Comparison of ENCODE assay signal across 10 cellular contexts in genomic region chr11:110311783-110312578, GRCh38. TPM values are rescaled to one million over a fixed set of nuclear protein-coding genes. Genes with fewer than 3 reads are reported as not detected.
A peak's percentile ranks its signal among the peaks of the same experiment; 100 is the strongest.
DNase-seq lines count a peak whose midpoint lies in the region; ATAC-seq and TF ChIP-seq lines count a peak whose summit lies in the region.
"Had no signal": no experiment of that assay in that cellular context is flagged by ENCODE, and none has a peak within 500 bp of the region (broad histone marks: within the 10 kb centered on the region; RNA-seq: fewer than 3 reads in every experiment).

No MANE protein-coding gene starts in this region.

- H3K4me3 ChIP-seq in OCI-LY7 (ENCODE audit: low read depth, low read length, poor library complexity, severe bottlenecking) (no peak overlapping the region), dorsolateral prefrontal cortex (no peak overlapping the region)
- H3K4me3 ChIP-seq: upper lobe of left lung had no signal

- H3K4me3 Mint-ChIP-seq in activated CD8-positive, alpha-beta T cell treated with anti-CD3 and anti-CD28 coated beads for 36 hours = no peak overlapping the region
- no peak overlapping the region for H3K4me3 Mint-ChIP-seq in activated CD8-positive, alpha-beta T cell treated with anti-CD3 and anti-CD28 coated beads, Interleukin-2, amount 10 ng/mL, durations not matched to agents 7 days and 5 days
- H3K4me3 Mint-ChIP-seq in endothelial cell (ENCODE audit: unreplicated experiment) = no peak overlapping the region

- no peaks in the 10 kb centered on the region for H3K36me3 ChIP-seq in OCI-LY7 (ENCODE audit: insufficient read depth, low read length)
- H3K36me3 ChIP-seq: upper lobe of left lung had no signal

- no peak for TF ChIP-seq CTCF in activated CD8-positive, alpha-beta T cell treated with anti-CD3 and anti-CD28 coated beads for 36 hours (IDR thresholded peaks at IDR 0.05)
- TF ChIP-seq CTCF in OCI-LY7 (conservative IDR thresholded peaks at IDR 0.05; ENCODE audit: low read length) (no peak), endothelial cell (IDR thresholded peaks at IDR 0.05; ENCODE audit: unreplicated experiment) (no peak), dorsolateral prefrontal cortex (IDR thresholded peaks at IDR 0.05 in 54 of 56, conservative IDR thresholded peaks at IDR 0.05 in 2 of 56; ENCODE audit: low read depth in 1 of 56, partially characterized antibody in 56 of 56) (no peak)

- ATAC-seq in activated CD8-positive, alpha-beta T cell treated with anti-CD3 and anti-CD28 coated beads for 36 hours = peak; percentile 89
- ATAC-seq in activated CD8-positive, alpha-beta T cell treated with anti-CD3 and anti-CD28 coated beads, Interleukin-2, amount 10 ng/mL, durations not matched to agents 7 days and 5 days = no peak
- ATAC-seq in GM19328 (IDR thresholded peaks at IDR 0.05; ENCODE audit: unreplicated experiment) (no peak), HG03432 (IDR thresholded peaks at IDR 0.05; ENCODE audit: unreplicated experiment) (no peak)

- H3K4me1 Mint-ChIP-seq in activated CD8-positive, alpha-beta T cell treated with anti-CD3 and anti-CD28 coated beads for 36 hours (ENCODE audit: low read depth) = peaks cover 18% of the 10 kb centered on the region
- peaks cover 4% of the 10 kb centered on the region for H3K4me1 Mint-ChIP-seq in activated CD8-positive, alpha-beta T cell treated with anti-CD3 and anti-CD28 coated beads, Interleukin-2, amount 10 ng/mL, durations not matched to agents 7 days and 5 days (ENCODE audit: low read depth)
- H3K4me1 Mint-ChIP-seq in endothelial cell (ENCODE audit: unreplicated experiment) = peaks cover 28% of the 10 kb centered on the region

- H3K36me3 Mint-ChIP-seq in activated CD8-positive, alpha-beta T cell treated with anti-CD3 and anti-CD28 coated beads for 36 hours (ENCODE audit: low read depth) = no peaks in the 10 kb centered on the region
- no peaks in the 10 kb centered on the region for H3K36me3 Mint-ChIP-seq in activated CD8-positive, alpha-beta T cell treated with anti-CD3 and anti-CD28 coated beads, Interleukin-2, amount 10 ng/mL, durations not matched to agents 7 days and 5 days (ENCODE audit: low read depth)
- no peaks in the 10 kb centered on the region for H3K36me3 Mint-ChIP-seq in endothelial cell (ENCODE audit: low read depth, unreplicated experiment)

- CTCF ChIA-PET in activated CD8-positive, alpha-beta T cell treated with anti-CD3 and anti-CD28 coated beads for 36 hours (lab: Charles Lee) = interaction anchor here (0.8 kb wide), 1 partner anchor 10 kb away, joined by 3 read pairs; no protein-coding TSS in a partner anchor
- CTCF ChIA-PET in activated CD8-positive, alpha-beta T cell treated with anti-CD3 and anti-CD28 coated beads, Interleukin-2, amount 10 ng/mL, durations not matched to agents 7 days and 5 days (lab: Charles Lee) = interaction anchor here (0.7 kb wide), 1 partner anchor 36 kb away, joined by 3 read pairs; no protein-coding TSS in a partner anchor
- CTCF ChIA-PET in OCI-LY7 (lab: Charles Lee; ENCODE audit: unreplicated experiment) = no interaction called here

- DNase-seq in activated CD8-positive, alpha-beta T cell treated with anti-CD3 and anti-CD28 coated beads for 36 hours = peak; percentile 34
- no peak for DNase-seq in activated CD8-positive, alpha-beta T cell treated with anti-CD3 and anti-CD28 coated beads, Interleukin-2, amount 10 ng/mL, durations not matched to agents 7 days and 5 days
- no peak for DNase-seq in OCI-LY7 (ENCODE audit: low spot score)
- no peak for DNase-seq in endothelial cell (ENCODE audit: low spot score)
- peak; percentile 46 for DNase-seq in smooth muscle cell of the brain vasculature (ENCODE audit: low read depth, low spot score)
- DNase-seq in dorsolateral prefrontal cortex = no peak
- DNase-seq: stimulated activated CD4-positive, alpha-beta T cell treated with anti-CD3 and anti-CD28 coated beads, Interleukin-15, amount 100 ng/mL, for 24 hours; upper lobe of left lung had no signal

- no peak overlapping the region for H3K4me2 ChIP-seq in OCI-LY7 (ENCODE audit: low read length)

- H3K79me2 ChIP-seq in OCI-LY7 (ENCODE audit: insufficient read depth, low read depth, low read length) = no peaks in the 10 kb centered on the region

- no peaks in the 10 kb centered on the region for H3K9me2 ChIP-seq in OCI-LY7 (ENCODE audit: insufficient read depth, low read length)

- H3K27ac Mint-ChIP-seq in activated CD8-positive, alpha-beta T cell treated with anti-CD3 and anti-CD28 coated beads for 36 hours = peak overlapping the region; percentile 92
- no peak overlapping the region for H3K27ac Mint-ChIP-seq in activated CD8-positive, alpha-beta T cell treated with anti-CD3 and anti-CD28 coated beads, Interleukin-2, amount 10 ng/mL, durations not matched to agents 7 days and 5 days
- H3K27ac Mint-ChIP-seq in endothelial cell (ENCODE audit: unreplicated experiment) = peak overlapping the region; percentile 77

- no peaks in the 10 kb centered on the region for H3K9me3 ChIP-seq in OCI-LY7 (ENCODE audit: low read length)
- H3K9me3 ChIP-seq: upper lobe of left lung had no signal

- POLR2A ChIA-PET in activated CD8-positive, alpha-beta T cell treated with anti-CD3 and anti-CD28 coated beads for 36 hours (lab: Charles Lee) = interaction anchor here (1.2 to 1.4 kb wide), 2 partner anchors 38 to 123 kb away, joined by 3 to 5 read pairs; no protein-coding TSS in a partner anchor
- POLR2A ChIA-PET in activated CD8-positive, alpha-beta T cell treated with anti-CD3 and anti-CD28 coated beads, Interleukin-2, amount 10 ng/mL, durations not matched to agents 7 days and 5 days (lab: Charles Lee) = interaction anchor here (0.5 kb wide), 1 partner anchor 62 kb away, joined by 3 read pairs; no protein-coding TSS in a partner anchor
- POLR2A ChIA-PET in OCI-LY7 (lab: Charles Lee) = interaction anchor here (0.6 to 2.4 kb wide), 2 partner anchors 15 to 1009 kb away, joined by 4 read pairs; partner anchors contain the start of gene RDX

- H3K4me1 ChIP-seq in OCI-LY7 (ENCODE audit: insufficient read depth, low read length, poor library complexity, severe bottlenecking) = no peaks in the 10 kb centered on the region

- no peaks in the 10 kb centered on the region for H3K27me3 ChIP-seq in dorsolateral prefrontal cortex
- H3K27me3 ChIP-seq: upper lobe of left lung had no signal

- BruUV-seq in OCI-LY7 (replicated peaks; lab: Mats Ljungman, UMichigan) = no TSS peak

- peak overlapping the region; percentile 44 for H2AFZ ChIP-seq in OCI-LY7 (ENCODE audit: low read length)

- no peaks in the 10 kb centered on the region for H3K9me3 Mint-ChIP-seq in activated CD8-positive, alpha-beta T cell treated with anti-CD3 and anti-CD28 coated beads for 36 hours
- H3K9me3 Mint-ChIP-seq in activated CD8-positive, alpha-beta T cell treated with anti-CD3 and anti-CD28 coated beads, Interleukin-2, amount 10 ng/mL, durations not matched to agents 7 days and 5 days (ENCODE audit: insufficient read depth) = no peaks in the 10 kb centered on the region
- no peaks in the 10 kb centered on the region for H3K9me3 Mint-ChIP-seq in endothelial cell (ENCODE audit: unreplicated experiment)

- H4K20me1 ChIP-seq in OCI-LY7 (ENCODE audit: insufficient read depth, low read length) = no peaks in the 10 kb centered on the region

- intact Hi-C loops in activated CD8-positive, alpha-beta T cell treated with anti-CD3 and anti-CD28 coated beads for 36 hours (cut with micrococcal nuclease) = loop anchor here (5.0 kb wide), 1 partner anchor 35 kb away; no protein-coding TSS in a partner anchor
- intact Hi-C loops in OCI-LY7 (cut with micrococcal nuclease; ENCODE audit: unreplicated experiment) = no loop called here
- intact Hi-C loops in dorsolateral prefrontal cortex (cut with DNase I) = no loop called here

- H3K27ac ChIP-seq in OCI-LY7 (ENCODE audit: low read depth, low read length, poor library complexity, severe bottlenecking) (no peak overlapping the region), dorsolateral prefrontal cortex (no peak overlapping the region)
- H3K27ac ChIP-seq: upper lobe of left lung had no signal

- H3K27me3 Mint-ChIP-seq in activated CD8-positive, alpha-beta T cell treated with anti-CD3 and anti-CD28 coated beads for 36 hours = no peaks in the 10 kb centered on the region
- no peaks in the 10 kb centered on the region for H3K27me3 Mint-ChIP-seq in activated CD8-positive, alpha-beta T cell treated with anti-CD3 and anti-CD28 coated beads, Interleukin-2, amount 10 ng/mL, durations not matched to agents 7 days and 5 days (ENCODE audit: low read depth)
- peaks cover 6% of the 10 kb centered on the region for H3K27me3 Mint-ChIP-seq in endothelial cell (ENCODE audit: unreplicated experiment)

RNA-seq across cellular contexts. Expression of gene RDX, which starts 15.6 kb away (rescaled TPM):
- total RNA-seq in activated CD8-positive, alpha-beta T cell treated with anti-CD3 and anti-CD28 coated beads for 36 hours = 10 to 100 TPM; 37.8 to 41.2 TPM
- total RNA-seq in activated CD8-positive, alpha-beta T cell treated with anti-CD3 and anti-CD28 coated beads, Interleukin-2, amount 10 ng/mL, durations not matched to agents 7 days and 5 days = 10 to 100 TPM; 37.9 to 39.6 TPM
- total RNA-seq in OCI-LY7 (2014; rRNA removed; shearing (Covaris generic)) = 23.2 and 23.7 TPM in 2 replicates
- 25.5 and 27.2 TPM in 2 replicates for total RNA-seq in OCI-LY7 (2022)
- 225 TPM for total RNA-seq in endothelial cell (ENCODE audit: unreplicated experiment)
- 100 to 1,000 TPM in 87 of 120 experiments, 10 to 100 TPM in 33; 51.8 to 308 (median 121) TPM for total RNA-seq in dorsolateral prefrontal cortex

Comparison
In these comparisons a context has a peak if more than half of its experiments do, and no peak if none do; other contexts are left out.
1. DNase-seq: peak in activated CD8-positive, alpha-beta T cell treated with anti-CD3 and anti-CD28 coated beads for 36 hours (single experiment) and smooth muscle cell of the brain vasculature (single experiment); none in activated CD8-positive, alpha-beta T cell treated with anti-CD3 and anti-CD28 coated beads, Interleukin-2, amount 10 ng/mL, durations not matched to agents 7 days and 5 days (single experiment), OCI-LY7 (single experiment), endothelial cell (single experiment) and dorsolateral prefrontal cortex (0 of 10).